ENCODE assay signal across 28 cellular contexts in the genomic region with DNA sequence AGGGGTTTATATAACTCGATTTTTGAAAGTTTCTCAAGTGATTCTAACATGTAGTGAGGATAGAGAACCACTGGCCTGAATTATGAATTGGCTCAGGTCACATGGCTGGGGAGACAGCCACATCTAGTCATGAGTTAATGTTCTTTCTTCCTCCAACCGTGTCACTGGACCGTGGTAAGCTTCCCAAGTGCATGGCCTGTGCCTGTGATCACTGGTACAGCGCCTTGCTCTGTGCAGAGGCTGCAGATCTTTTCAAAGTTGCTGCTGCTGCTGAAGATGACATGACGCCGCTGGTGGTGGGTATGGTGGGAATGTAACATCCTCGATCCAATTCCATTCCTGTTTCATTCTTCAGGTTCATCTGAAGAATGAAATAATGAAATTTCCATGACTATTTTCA.
"Had no signal": no experiment of that assay in that cellular context is flagged by ENCODE, and none has a peak within 500 bp of the region (broad histone marks: within the 10 kb centered on the region; RNA-seq: fewer than 3 reads in every experiment).

No MANE protein-coding gene starts in this region.

- ATAC-seq: activated CD4-positive, alpha-beta T cell treated with anti-CD3 and anti-CD28 coated beads for 36 hours; activated CD4-positive, CD25-positive, alpha-beta regulatory T cell treated with anti-CD3 and anti-CD28 coated beads, Interleukin-2, amount 50 U/mL, for 24 hours; activated CD8-positive, alpha-beta memory T cell treated with anti-CD3 and anti-CD28 coated beads, Interleukin-2, amount 10 ng/mL, durations not matched to agents 7 days and 5 days; activated CD8-positive, alpha-beta T cell treated with anti-CD3 and anti-CD28 coated beads, Interleukin-2, amount 10 ng/mL, durations not matched to agents 7 days and 5 days; activated naive CD8-positive, alpha-beta T cell treated with anti-CD3 and anti-CD28 coated beads, Interleukin-2, amount 50 U/mL, for 24 hours; WTC11 had no signal

- DNase-seq: activated CD4-positive, alpha-beta memory T cell treated with anti-CD3 and anti-CD28 coated beads, Interleukin-2, amount 10 ng/mL, durations not matched to agents 7 days and 5 days; activated CD4-positive, alpha-beta T cell treated with anti-CD3 and anti-CD28 coated beads for 1 hour; activated CD4-positive, alpha-beta T cell treated with anti-CD3 and anti-CD28 coated beads for 36 hours; activated CD4-positive, alpha-beta T cell treated with anti-CD3 and anti-CD28 coated beads for 48 hours; activated CD4-positive, alpha-beta T cell treated with anti-CD3 and anti-CD28 coated beads, Interleukin-2, amount 10 ng/mL, durations not matched to agents 7 days and 5 days; activated CD4-positive, alpha-beta T cell treated with anti-CD3 and anti-CD28 coated beads, Interleukin-2, amount 50 U/mL, for 48 hours; activated CD4-positive, CD25-positive, alpha-beta regulatory T cell; activated CD8-positive, alpha-beta memory T cell treated with anti-CD3 and anti-CD28 coated beads for 24 hours; activated CD8-positive, alpha-beta memory T cell treated with anti-CD3 and anti-CD28 coated beads, Interleukin-2, amount 10 ng/mL, durations not matched to agents 7 days and 5 days; activated CD8-positive, alpha-beta memory T cell treated with anti-CD3 and anti-CD28 coated beads, Interleukin-2, amount 50 U/mL, for 48 hours; activated CD8-positive, alpha-beta T cell treated with anti-CD3 and anti-CD28 coated beads, Interleukin-2, amount 10 ng/mL, durations not matched to agents 7 days and 5 days; activated effector memory CD4-positive, alpha-beta T cell treated with Interleukin-2 at 50 U/mL for 16 hours; activated gamma-delta T cell; activated naive CD4-positive, alpha-beta T cell treated with anti-CD3 and anti-CD28 coated beads, Interleukin-2, amount 10 ng/mL, durations not matched to agents 7 days and 5 days; activated naive CD4-positive, alpha-beta T cell treated with Interleukin-2 at 50 U/mL for 16 hours; activated naive CD8-positive, alpha-beta T cell treated with anti-CD3 and anti-CD28 coated beads, Interleukin-2, amount 10 ng/mL, durations not matched to agents 7 days and 5 days; activated naive CD8-positive, alpha-beta T cell treated with anti-CD3 and anti-CD28 coated beads, Interleukin-2, amount 50 U/mL, for 24 hours; activated T-cell treated with anti-CD3 and anti-CD28 coated beads, Interleukin-2, amount 50 U/mL, for 24 hours; activated T-cell treated with anti-CD3 and anti-CD28 coated beads, Interleukin-2, amount 50 U/mL, for 48 hours; caudate nucleus; cerebellar nuclear complex; colonic mucosa; T-helper 2 cell; T-helper 9 cell had no signal

- FAIRE-seq: bronchial epithelial cell, TTC549 had no signal
